In the genomic region with DNA sequence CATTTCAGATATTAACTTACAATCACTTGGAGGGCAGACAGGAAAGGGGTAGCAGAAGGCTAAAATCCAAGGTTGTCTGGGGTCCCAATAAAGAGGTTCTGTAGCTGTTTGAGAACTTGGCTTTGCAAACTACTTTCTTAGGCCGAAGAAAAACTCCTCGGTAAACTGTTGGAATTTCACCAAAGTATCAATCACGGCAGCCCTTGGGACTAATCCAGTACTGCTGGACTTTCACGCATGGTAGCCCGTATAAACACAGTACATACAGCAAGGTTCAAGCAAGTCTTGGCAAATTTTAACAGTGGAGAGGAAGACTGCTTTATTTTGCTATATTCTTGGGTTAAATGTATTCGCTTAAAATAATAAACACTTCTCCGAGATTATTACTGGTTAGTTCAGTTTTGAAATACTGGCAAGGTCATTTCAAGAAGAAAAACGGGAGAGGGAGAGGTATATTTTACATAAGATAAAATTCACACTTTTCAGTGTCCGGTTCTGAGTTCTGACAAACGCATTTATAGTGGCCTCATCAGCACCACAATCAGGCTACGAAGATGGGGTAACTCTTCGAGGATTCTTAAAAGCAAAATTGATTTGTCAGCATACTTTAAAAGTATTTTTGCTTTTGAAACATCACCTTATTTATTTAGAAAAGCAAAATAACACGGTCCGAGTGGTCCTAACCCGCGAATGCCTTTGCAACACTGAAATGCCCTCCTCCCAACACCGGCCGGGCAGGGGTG, we compare ENCODE assay signal across 7 cellular contexts. TPM values are rescaled to one million over a fixed set of nuclear protein-coding genes. Genes with fewer than 3 reads are reported as not detected.
A peak's percentile ranks its signal among the peaks of the same experiment; 100 is the strongest.
DNase-seq lines count a peak whose midpoint lies in the region; ATAC-seq, FAIRE-seq and TF ChIP-seq lines count a peak whose summit lies in the region.

No MANE protein-coding gene starts in this region.

- no peaks in the 10 kb centered on the region for H3K36me3 ChIP-seq in HUES48 (ENCODE audit: control insufficient read depth, insufficient read depth, low read length)
- H3K36me3 ChIP-seq in keratinocyte (ENCODE audit: control insufficient read depth in 2 of 2, extremely low read depth in 1 of 2, insufficient read depth in 2 of 2, low read length in 2 of 2) = peaks cover 0 to 3% of the 10 kb centered on the region in 2 experiments
- H3K36me3 ChIP-seq in stomach = no peaks in the 10 kb centered on the region

- H4K20me1 ChIP-seq in keratinocyte (ENCODE audit: control insufficient read depth, extremely low read depth, insufficient read depth, low read length) = peaks cover 13% of the 10 kb centered on the region

- peaks cover 5% of the 10 kb centered on the region for H3K36me3 Mint-ChIP-seq in activated naive CD8-positive, alpha-beta T cell treated with anti-CD3 and anti-CD28 coated beads for 36 hours

- H3K9me1 ChIP-seq in keratinocyte (ENCODE audit: control insufficient read depth, extremely low read depth, insufficient read depth, low read length) = no peaks in the 10 kb centered on the region

- H3K27me3 ChIP-seq in HUES48 (ENCODE audit: control insufficient read depth, insufficient read depth, low read length) (no peaks in the 10 kb centered on the region), keratinocyte (ENCODE audit: control insufficient read depth, extremely low read depth, insufficient read depth, low read length) (no peaks in the 10 kb centered on the region), stomach (no peaks in the 10 kb centered on the region)

- peak in 1 of 3 experiments; percentile 1 for TF ChIP-seq CTCF in keratinocyte (optimal IDR thresholded peaks at IDR 0.05 in 1 of 3, IDR thresholded peaks at IDR 0.05 in 1 of 3, conservative IDR thresholded peaks at IDR 0.05 in 1 of 3; ENCODE audit: extremely low read depth in 1 of 3, insufficient read depth in 2 of 3, low read length in 3 of 3)
- no peak for TF ChIP-seq CTCF in stomach (IDR thresholded peaks at IDR 0.05)

- peak overlapping the region; percentile 91 for H3K27ac Mint-ChIP-seq in activated naive CD8-positive, alpha-beta T cell treated with anti-CD3 and anti-CD28 coated beads for 36 hours

- no peak overlapping the region; the same call in 1 of the 2 replicates for H3K9ac ChIP-seq in HUES48 (ENCODE audit: low read depth, low read length)
- peak overlapping the region; percentile 83 for H3K9ac ChIP-seq in keratinocyte (ENCODE audit: control insufficient read depth, extremely low read depth, insufficient read depth, low read length)

- H3K9me3 Mint-ChIP-seq in activated naive CD8-positive, alpha-beta T cell treated with anti-CD3 and anti-CD28 coated beads for 36 hours = no peaks in the 10 kb centered on the region

- H3K27ac ChIP-seq in HUES48 (ENCODE audit: low read depth, low read length) (peak overlapping the region; percentile 87), keratinocyte (ENCODE audit: control insufficient read depth, insufficient read depth, low read length) (peak overlapping the region; percentile 59), stomach (peak overlapping the region; percentile 96 to 100 (median 98))

- no peak for TF ChIP-seq EP300 in stomach (IDR thresholded peaks at IDR 0.05)

- H3K4me1 Mint-ChIP-seq in activated naive CD8-positive, alpha-beta T cell treated with anti-CD3 and anti-CD28 coated beads for 36 hours = peaks cover 51% of the 10 kb centered on the region

- H3K9me3 ChIP-seq in HUES48 (ENCODE audit: control insufficient read depth, insufficient read depth, low read length) (no peaks in the 10 kb centered on the region), keratinocyte (ENCODE audit: control insufficient read depth, low read depth, low read length) (no peaks in the 10 kb centered on the region), stomach (no peaks in the 10 kb centered on the region)

- H3K4me1 ChIP-seq in HUES48 (ENCODE audit: control insufficient read depth, insufficient read depth, low read length) (peaks cover 25% of the 10 kb centered on the region; the same call in 1 of the 2 replicates), keratinocyte (ENCODE audit: control insufficient read depth, extremely low read depth, insufficient read depth, low read length) (peaks cover 40% of the 10 kb centered on the region), stomach (peaks cover 31 to 81% (median 57%) of the 10 kb centered on the region in 4 donors)

- DNase-seq in activated naive CD8-positive, alpha-beta T cell treated with anti-CD3 and anti-CD28 coated beads for 36 hours = no peak
- DNase-seq in keratinocyte (ENCODE audit: low read depth, low spot score) (no peak), stomach (no peak), NCI-H510A (lab: John Stamatoyannopoulos, UW) (no peak), cerebellum (ENCODE audit: low spot score) (no peak)

- WGBS in stomach, 5 donors = 6 to 10% (median 8%) methylated on average over 18 of the region's 18 CpGs

- H3K79me2 ChIP-seq in keratinocyte (ENCODE audit: control insufficient read depth, insufficient read depth, low read length) = peaks cover 90% of the 10 kb centered on the region

- no peak for ATAC-seq in HG03469 (IDR thresholded peaks at IDR 0.05; ENCODE audit: unreplicated experiment)

- dilution Hi-C loops in keratinocyte (cut with MboI; ENCODE audit: extremely low pct_ligation_motif_present, low sequenced_read_pairs) = no loop called here

- no peak for TF ChIP-seq POLR2A in stomach (IDR thresholded peaks at IDR 0.05)

- peak overlapping the region; percentile 78 for H3K4me3 ChIP-seq in HUES48 (ENCODE audit: low read depth, low read length)
- H3K4me3 ChIP-seq in keratinocyte (ENCODE audit: control insufficient read depth in 2 of 3, extremely low read depth in 1 of 3, insufficient read depth in 2 of 3, low read depth in 1 of 3, low read length in 3 of 3) = peak overlapping the region; percentile 66 to 81 (median 79)
- H3K4me3 ChIP-seq in stomach = peak overlapping the region; percentile 82 to 99 (median 98)

- peak overlapping the region; percentile 95 for H3K4me3 Mint-ChIP-seq in activated naive CD8-positive, alpha-beta T cell treated with anti-CD3 and anti-CD28 coated beads for 36 hours

- H2AFZ ChIP-seq in keratinocyte (ENCODE audit: control insufficient read depth, low read length) = no peak overlapping the region

- intact Hi-C loops in stomach (cut with DNase I; ENCODE audit: low total_unique reads) = no loop called here

- no peaks in the 10 kb centered on the region for H3K27me3 Mint-ChIP-seq in activated naive CD8-positive, alpha-beta T cell treated with anti-CD3 and anti-CD28 coated beads for 36 hours

- no peak for FAIRE-seq in keratinocyte (lab: Jason Lieb, UNC)

- H3K4me2 ChIP-seq in keratinocyte (ENCODE audit: control insufficient read depth, extremely low read depth, insufficient read depth, low read depth, low read length) = peak overlapping the region; percentile 92

RNA-seq across cellular contexts. Expression of a gene that starts 1.3 kb away (rescaled TPM):
- total RNA-seq in activated naive CD8-positive, alpha-beta T cell treated with anti-CD3 and anti-CD28 coated beads for 36 hours = 10 to 100 TPM; 52.6 to 54.5 TPM
- polyA plus RNA-seq in keratinocyte (39.4 to 48.1 TPM (median 46.9 TPM) in 3 replicates), stomach (10 to 100 TPM; 24.1 to 51.6 (median 29.9) TPM)
- polyA plus RNA-seq in keratinocyte (2011; ENCODE audit: low read depth) = 28.5 TPM
- 33.7 and 49.2 TPM in 2 replicates for polyA plus RNA-seq in keratinocyte (2011; cell fraction: cytosol; rRNA removed)
- polyA plus RNA-seq in keratinocyte (2011; cell fraction: nucleus; rRNA removed) = 25.4 and 26.8 TPM in 2 replicates
- polyA plus RNA-seq in keratinocyte (2012; ENCODE audit: low replicate concordance) = 37.5 and 39.2 TPM in 2 replicates
- polyA minus RNA-seq in keratinocyte = 23.9 to 47.4 TPM (median 44.7 TPM) in 3 replicates
- polyA minus RNA-seq in keratinocyte (2011; cell fraction: cytosol; rRNA and poly(A)+ RNA removed) = 43.2 TPM
- 14.7 and 34.4 TPM in 2 replicates for polyA minus RNA-seq in keratinocyte (2011; cell fraction: nucleus; rRNA and poly(A)+ RNA removed)
- total RNA-seq in stomach (100 to 1,000 TPM in 1 of 5 donors, 10 to 100 TPM in 4; 30.4 to 119 (median 51.4) TPM), cerebellum (44.9 TPM)

RNA-seq across cellular contexts. Expression of a gene that starts 1.9 kb away (rescaled TPM):
- 100 to 1,000 TPM; 103 to 108 TPM for total RNA-seq in activated naive CD8-positive, alpha-beta T cell treated with anti-CD3 and anti-CD28 coated beads for 36 hours
- polyA plus RNA-seq in keratinocyte = 6.6 to 12.8 TPM (median 11.5 TPM) in 3 replicates
- polyA plus RNA-seq in keratinocyte (2011; ENCODE audit: low read depth) = 21.4 TPM
- 26.7 and 29.1 TPM in 2 replicates for polyA plus RNA-seq in keratinocyte (2011; cell fraction: cytosol; rRNA removed)
- polyA plus RNA-seq in keratinocyte (2011; cell fraction: nucleus; rRNA removed) = 36.2 and 39.2 TPM in 2 replicates
- polyA plus RNA-seq in keratinocyte (2012; ENCODE audit: low replicate concordance) = 40.6 and 57.1 TPM in 2 replicates
- 9.9 to 48.2 TPM (median 41.3 TPM) in 3 replicates for polyA minus RNA-seq in keratinocyte
- 19.4 TPM for polyA minus RNA-seq in keratinocyte (2011; cell fraction: cytosol; rRNA and poly(A)+ RNA removed)
- 19.5 and 34.2 TPM in 2 replicates for polyA minus RNA-seq in keratinocyte (2011; cell fraction: nucleus; rRNA and poly(A)+ RNA removed)
- total RNA-seq in stomach = 10 to 100 TPM in 3 of 5 donors, 1 to 10 TPM in 2; 2.3 to 48.3 (median 11.7) TPM
- polyA plus RNA-seq in stomach = 10 to 100 TPM in 2 of 3 donors, 1 to 10 TPM in 1; 9.5 to 16.6 (median 11.0) TPM
- total RNA-seq in cerebellum = 45.5 TPM
